Comparison of ENCODE assay signal across 7 cellular contexts in genomic region chr5:153849303-153850113, GRCh38.
DNase-seq lines count a peak whose midpoint lies in the region; TF ChIP-seq lines count a peak whose summit lies in the region.
"Not testable (repeated sequence)": the region's sequence is repeated elsewhere in the genome, so short reads cannot be mapped to it uniquely, and the experiment has no call there.

No MANE protein-coding gene starts in this region.

- H3K9me3 ChIP-seq in SK-N-SH; mammary epithelial cell (replicated peaks; ENCODE audit: insufficient read depth, low read length); esophagus muscularis mucosa: not testable (repeated sequence)

- not testable (repeated sequence) for H3K9me2 ChIP-seq in SK-N-SH

- not testable (repeated sequence) for H3F3A ChIP-seq in SK-N-SH (replicated peaks; ENCODE audit: insufficient read depth)

- TF ChIP-seq POLR2A in esophagus muscularis mucosa (IDR thresholded peaks at IDR 0.05; ENCODE audit: low read depth) = not testable (repeated sequence)

- not testable (repeated sequence) for TF ChIP-seq CTCF in AG10803 (conservative IDR thresholded peaks at IDR 0.05; ENCODE audit: low read length); SK-N-SH (IDR thresholded peaks at IDR 0.05); mammary epithelial cell (conservative IDR thresholded peaks at IDR 0.05 in 1 of 2, IDR thresholded peaks at IDR 0.05 in 1 of 2; ENCODE audit: extremely low read depth in 1 of 2, insufficient read depth in 1 of 2, low read depth in 1 of 2, low read length in 2 of 2); esophagus muscularis mucosa (IDR thresholded peaks at IDR 0.05); progenitor cell of endocrine pancreas (IDR thresholded peaks at IDR 0.05; ENCODE audit: unreplicated experiment)

- POLR2A ChIA-PET in SK-N-SH (lab: Yijun Ruan, JAX) = not testable (repeated sequence)

- not testable (repeated sequence) for H3K4me3 ChIP-seq in AG10803 (ENCODE audit: low read length); SK-N-SH (ENCODE audit: low read depth in 2 of 2, low read length in 1 of 2); mammary epithelial cell (replicated peaks in 1 of 3; ENCODE audit: insufficient read depth in 1 of 3, low read depth in 2 of 3, low read length in 3 of 3); esophagus muscularis mucosa

- H3K4me1 ChIP-seq in SK-N-SH (ENCODE audit: control insufficient read depth in 1 of 2, insufficient read depth in 2 of 2, low read depth in 1 of 2, low read length in 1 of 2); mammary epithelial cell (ENCODE audit: insufficient read depth, low read length); esophagus muscularis mucosa: not testable (repeated sequence)

- CTCF ChIA-PET in SK-N-SH (lab: Yijun Ruan, JAX) = interaction anchor here (1.0 kb wide), 1 partner anchor 11 kb away, joined by 3 read pairs; no protein-coding TSS in a partner anchor
- CTCF ChIA-PET in mammary epithelial cell (lab: Charles Lee; ENCODE audit: low non-redundant PET) = not testable (repeated sequence)

- DNase-seq in AG10803 (ENCODE audit: low read depth) = peak; percentile 33
- DNase-seq in HCEC 1CT = peak; percentile 28
- DNase-seq in M059J (ENCODE audit: low read depth) = peak; percentile 41
- DNase-seq in SK-N-SH; progenitor cell of endocrine pancreas (ENCODE audit: low spot score, unreplicated experiment): not testable (repeated sequence)
- DNase-seq in mammary epithelial cell = peak; percentile 11
- DNase-seq in esophagus muscularis mucosa (ENCODE audit: extremely low spot score) = peak; percentile 10

- not testable (repeated sequence) for TF ChIP-seq EP300 in SK-N-SH (IDR thresholded peaks at IDR 0.05; ENCODE audit: borderline replicate concordance in 1 of 2, low read depth in 1 of 2, low read length in 1 of 2); esophagus muscularis mucosa (IDR thresholded peaks at IDR 0.05)

- WGBS in SK-N-SH (ENCODE audit: low lambda C conversion rate) = 41% methylated on average over 6 of the region's 6 CpGs
- WGBS in mammary epithelial cell (ENCODE audit: low coverage, missing lambda C conversion rate) = 63% methylated on average over 6 of the region's 6 CpGs
- 87% methylated on average over 6 of the region's 6 CpGs for WGBS in esophagus muscularis mucosa

- H3K36me3 Mint-ChIP-seq in progenitor cell of endocrine pancreas (ENCODE audit: insufficient read depth) = not testable (repeated sequence)

- not testable (repeated sequence) for H3K4me3 Mint-ChIP-seq in progenitor cell of endocrine pancreas (ENCODE audit: low read depth)

- not testable (repeated sequence) for H3K36me3 ChIP-seq in SK-N-SH (replicated peaks in 1 of 2; ENCODE audit: control insufficient read depth in 1 of 2, insufficient read depth in 2 of 2, low read length in 1 of 2); mammary epithelial cell (ENCODE audit: insufficient read depth, low read length); esophagus muscularis mucosa

- not testable (repeated sequence) for BruUV-seq in mammary epithelial cell (replicated peaks; lab: Mats Ljungman, UMichigan)

- H3K4me2 ChIP-seq in SK-N-SH; mammary epithelial cell (ENCODE audit: insufficient read depth, low read depth, low read length): not testable (repeated sequence)

- in situ Hi-C loops in mammary epithelial cell (cut with MboI; ENCODE audit: low sequenced_read_pairs in 2 of 2) = not testable (repeated sequence)

- H3K79me2 ChIP-seq in SK-N-SH (ENCODE audit: insufficient read depth); mammary epithelial cell (ENCODE audit: insufficient read depth, low read length): not testable (repeated sequence)

- peaks cover 16% of the 10 kb centered on the region for H3K4me1 Mint-ChIP-seq in progenitor cell of endocrine pancreas (ENCODE audit: low read depth)

- not testable (repeated sequence) for H2AFZ ChIP-seq in SK-N-SH (ENCODE audit: low read depth); mammary epithelial cell (ENCODE audit: low read depth, low read length)

- intact Hi-C loops in mammary epithelial cell (cut with micrococcal nuclease); esophagus muscularis mucosa (cut with DNase I): not testable (repeated sequence)

- TF ChIP-seq RAD21 in SK-N-SH (IDR thresholded peaks at IDR 0.05; ENCODE audit: low read length) = not testable (repeated sequence)

- not testable (repeated sequence) for H3K9ac ChIP-seq in SK-N-SH; mammary epithelial cell (ENCODE audit: insufficient read depth, low read length)

- peak overlapping the region; percentile 6 for H3K27ac Mint-ChIP-seq in progenitor cell of endocrine pancreas

- not testable (repeated sequence) for H4K20me1 ChIP-seq in SK-N-SH (ENCODE audit: insufficient read depth); mammary epithelial cell (ENCODE audit: insufficient read depth, low read length)

- H3K27ac ChIP-seq in SK-N-SH (ENCODE audit: low read depth in 2 of 2, low read length in 1 of 2); mammary epithelial cell (ENCODE audit: insufficient read depth, low read depth, low read length); esophagus muscularis mucosa (replicated peaks in 1 of 4): not testable (repeated sequence)

- H3K27me3 Mint-ChIP-seq in progenitor cell of endocrine pancreas = not testable (repeated sequence)

- peaks cover 13% of the 10 kb centered on the region for H3K9me3 Mint-ChIP-seq in progenitor cell of endocrine pancreas (ENCODE audit: low read depth)

- H3K27me3 ChIP-seq in SK-N-SH (ENCODE audit: insufficient read depth); mammary epithelial cell (ENCODE audit: insufficient read depth, low read length); esophagus muscularis mucosa: not testable (repeated sequence)

- dilution Hi-C loops in mammary epithelial cell (cut with HindIII; ENCODE audit: low sequenced_read_pairs) = not testable (repeated sequence)

TF ChIP-seq in SK-N-SH, 30 proteins besides CTCF, POLR2A, EP300 and RAD21:
- TF ChIP-seq PBX3 (IDR thresholded peaks at IDR 0.05) = peak; percentile 64
- peak; percentile 70; the same call in 1 of the 2 replicates for TF ChIP-seq FOSL2 (IDR thresholded peaks at IDR 0.05; ENCODE audit: borderline replicate concordance, low read depth)
- TF ChIP-seq JUND (IDR thresholded peaks at IDR 0.05) = peak; percentile 48
- peak; percentile 57; the same call in 1 of the 2 replicates for TF ChIP-seq TCF12 (IDR thresholded peaks at IDR 0.05)
- peak; percentile 24; the same call in 1 of the 2 replicates for TF ChIP-seq NFIC (IDR thresholded peaks at IDR 0.05; ENCODE audit: borderline replicate concordance)
